10 cellular contexts compared by ENCODE assay signal in the genomic region with DNA sequence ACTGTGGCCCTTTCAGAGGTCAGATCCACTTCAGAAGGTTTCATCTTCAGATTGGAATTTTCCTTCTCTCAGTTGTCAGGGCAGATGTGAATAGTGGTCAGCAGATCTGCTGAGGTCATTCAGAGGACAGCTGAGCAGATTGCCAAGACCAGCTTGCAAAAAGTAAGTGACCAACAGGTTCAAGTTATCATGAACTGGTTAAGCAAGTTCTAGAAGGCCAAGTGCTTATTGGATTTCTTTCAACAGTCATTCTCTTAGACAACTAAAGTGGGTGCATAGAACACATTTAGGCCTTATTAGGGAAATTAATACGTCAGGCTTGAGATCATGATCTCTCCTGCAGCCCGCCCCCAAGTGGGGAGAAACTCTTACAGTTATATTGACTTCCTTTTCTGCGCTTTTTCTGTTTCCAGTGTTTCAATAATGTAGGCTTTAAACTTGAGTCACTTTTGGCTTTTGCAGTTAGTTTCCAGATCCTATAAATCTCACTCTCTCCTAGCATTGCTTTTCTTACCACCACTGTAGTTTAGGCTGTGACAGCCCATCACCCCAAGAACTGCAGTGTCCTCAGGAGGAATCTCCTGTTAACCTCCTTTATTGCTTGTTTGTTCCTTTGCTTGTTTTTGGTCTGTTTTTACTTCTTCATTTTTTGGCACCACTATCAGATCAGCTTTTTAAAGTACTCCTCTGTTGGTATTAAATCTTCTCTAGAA.
DNase-seq lines count a peak whose midpoint lies in the region; ATAC-seq and TF ChIP-seq lines count a peak whose summit lies in the region.
"Had no signal": no experiment of that assay in that cellular context is flagged by ENCODE, and none has a peak within 500 bp of the region (broad histone marks: within the 10 kb centered on the region; RNA-seq: fewer than 3 reads in every experiment).

No MANE protein-coding gene starts in this region.

- POLR2A ChIA-PET in CD8-positive, alpha-beta T cell (lab: Charles Lee): no interaction called here

- no peak overlapping the region for H3K4me3 ChIP-seq in CD8-positive, alpha-beta T cell (ENCODE audit: low read depth, low read length)

- peaks cover 1% of the 10 kb centered on the region for H3K9me3 Mint-ChIP-seq in glutamatergic neuron (ENCODE audit: unreplicated experiment)
- no peaks in the 10 kb centered on the region for H3K9me3 Mint-ChIP-seq in CD8-positive, alpha-beta T cell
- H3K9me3 Mint-ChIP-seq: activated CD4-positive, alpha-beta T cell treated with anti-CD3 and anti-CD28 coated beads, Interleukin-2, amount 10 ng/mL, durations not matched to agents 7 days and 5 days had no signal

- no peak overlapping the region for H3K27ac ChIP-seq in CD8-positive, alpha-beta T cell (ENCODE audit: low read depth, low read length)

- H3K27me3 ChIP-seq in CD8-positive, alpha-beta T cell (ENCODE audit: insufficient read depth, low read length): no peaks in the 10 kb centered on the region

- intact Hi-C loops in CD8-positive, alpha-beta T cell (cut with DNase I, micrococcal nuclease): no loop called here

- no peaks in the 10 kb centered on the region for H3K4me1 ChIP-seq in CD8-positive, alpha-beta T cell (ENCODE audit: insufficient read depth, low read length)

- no peaks in the 10 kb centered on the region for H3K36me3 ChIP-seq in CD8-positive, alpha-beta T cell (ENCODE audit: insufficient read depth, low read length)

- H3K36me3 Mint-ChIP-seq in glutamatergic neuron (ENCODE audit: unreplicated experiment): peaks cover 9% of the 10 kb centered on the region
- no peaks in the 10 kb centered on the region for H3K36me3 Mint-ChIP-seq in CD8-positive, alpha-beta T cell

- H3K27me3 Mint-ChIP-seq in glutamatergic neuron (ENCODE audit: unreplicated experiment): peaks cover 4% of the 10 kb centered on the region
- H3K27me3 Mint-ChIP-seq in CD8-positive, alpha-beta T cell (ENCODE audit: low read depth): no peaks in the 10 kb centered on the region
- H3K27me3 Mint-ChIP-seq: activated CD4-positive, alpha-beta T cell treated with anti-CD3 and anti-CD28 coated beads, Interleukin-2, amount 10 ng/mL, durations not matched to agents 7 days and 5 days had no signal

- no peak overlapping the region for H3K4me3 Mint-ChIP-seq in glutamatergic neuron (ENCODE audit: unreplicated experiment)
- H3K4me3 Mint-ChIP-seq in CD8-positive, alpha-beta T cell: no peak overlapping the region
- H3K4me3 Mint-ChIP-seq: activated CD4-positive, alpha-beta T cell treated with anti-CD3 and anti-CD28 coated beads, Interleukin-2, amount 10 ng/mL, durations not matched to agents 7 days and 5 days had no signal

- CTCF ChIA-PET in CD8-positive, alpha-beta T cell (lab: Charles Lee): no interaction called here

- H3K4me1 Mint-ChIP-seq in glutamatergic neuron (ENCODE audit: low read depth, unreplicated experiment): peaks cover 46% of the 10 kb centered on the region
- H3K4me1 Mint-ChIP-seq in CD8-positive, alpha-beta T cell (ENCODE audit: low read depth): no peaks in the 10 kb centered on the region
- H3K4me1 Mint-ChIP-seq: activated CD4-positive, alpha-beta T cell treated with anti-CD3 and anti-CD28 coated beads, Interleukin-2, amount 10 ng/mL, durations not matched to agents 7 days and 5 days had no signal

- no peaks in the 10 kb centered on the region for H3K9me3 ChIP-seq in CD8-positive, alpha-beta T cell (ENCODE audit: low read length)

- peak; percentile 74 for DNase-seq in GM04504 (ENCODE audit: low read depth)
- DNase-seq in RPMI7951 (ENCODE audit: low read depth): peak; percentile 77
- DNase-seq in foreskin melanocyte: peak; percentile 67
- DNase-seq in renal cortical epithelial cell (ENCODE audit: low read depth): peak; percentile 52
- no peak for DNase-seq in NCI-H1105 treated with DMSO at 0.1 percent for 48 hours (lab: John Stamatoyannopoulos, UW)
- DNase-seq in glutamatergic neuron: no peak
- DNase-seq in CD8-positive, alpha-beta T cell: no peak
- DNase-seq: activated CD4-positive, alpha-beta T cell treated with anti-CD3 and anti-CD28 coated beads, Interleukin-2, amount 10 ng/mL, durations not matched to agents 7 days and 5 days; NCI-H1417 treated with DMSO at 0.1 percent for 48 hours had no signal

- no peak overlapping the region for H3K27ac Mint-ChIP-seq in glutamatergic neuron (ENCODE audit: unreplicated experiment)
- no peak overlapping the region for H3K27ac Mint-ChIP-seq in CD8-positive, alpha-beta T cell
- H3K27ac Mint-ChIP-seq: activated CD4-positive, alpha-beta T cell treated with anti-CD3 and anti-CD28 coated beads, Interleukin-2, amount 10 ng/mL, durations not matched to agents 7 days and 5 days had no signal

- TF ChIP-seq CTCF in glutamatergic neuron (IDR thresholded peaks at IDR 0.05; ENCODE audit: partially characterized antibody, unreplicated experiment): no peak
- no peak for TF ChIP-seq CTCF in CD8-positive, alpha-beta T cell (IDR thresholded peaks at IDR 0.05)

- ATAC-seq in HG03378 (IDR thresholded peaks at IDR 0.05; ENCODE audit: unreplicated experiment): no peak
- no peak for ATAC-seq in CD8-positive, alpha-beta T cell

Comparison
In these comparisons a context has a peak if more than half of its experiments do, and no peak if none do; other contexts are left out.
1. DNase-seq: peak in GM04504 (single experiment), RPMI7951 (single experiment), foreskin melanocyte (single experiment) and renal cortical epithelial cell (single experiment); none in NCI-H1105 treated with DMSO at 0.1 percent for 48 hours (single experiment), glutamatergic neuron (single experiment) and CD8-positive, alpha-beta T cell (0 of 7).